In genomic region chr19:48963371-48964204, GRCh38 we compare ENCODE assay signal across 8 cellular contexts. TPM values are rescaled to one million over a fixed set of nuclear protein-coding genes. Genes with fewer than 3 reads are reported as not detected.
DNase-seq lines count a peak whose midpoint lies in the region; ATAC-seq, FAIRE-seq and TF ChIP-seq lines count a peak whose summit lies in the region.

No MANE protein-coding gene starts in this region.

- peaks cover 21% of the 10 kb centered on the region for H3K79me2 ChIP-seq in MM.1S (ENCODE audit: low read length)

- no peaks in the 10 kb centered on the region for H3K9me3 Mint-ChIP-seq in activated CD4-positive, alpha-beta memory T cell treated with anti-CD3 and anti-CD28 coated beads for 36 hours

- peaks cover 42% of the 10 kb centered on the region for H3K4me1 ChIP-seq in MM.1S (ENCODE audit: low read length)

- H3K4me3 ChIP-seq in MM.1S (ENCODE audit: low read length), result peak overlapping the region; percentile 55; the same call in 1 of the 2 replicates

- peaks cover 53% of the 10 kb centered on the region for H3F3A ChIP-seq in MM.1S (ENCODE audit: insufficient read depth, low read length)

- H3K9me3 ChIP-seq in MM.1S (replicated peaks; ENCODE audit: insufficient read depth, low read length), result no peaks in the 10 kb centered on the region

- H3K4me3 Mint-ChIP-seq in activated CD4-positive, alpha-beta memory T cell treated with anti-CD3 and anti-CD28 coated beads for 36 hours, result peak overlapping the region; percentile 89

- peak overlapping the region; percentile 10 for H2AFZ ChIP-seq in MM.1S (ENCODE audit: low read length)

- ATAC-seq in GM19328 (IDR thresholded peaks at IDR 0.05; ENCODE audit: unreplicated experiment) (no peak), GM18517 (IDR thresholded peaks at IDR 0.05; ENCODE audit: unreplicated experiment) (no peak)

- peaks cover 53% of the 10 kb centered on the region for H3K4me1 Mint-ChIP-seq in activated CD4-positive, alpha-beta memory T cell treated with anti-CD3 and anti-CD28 coated beads for 36 hours (ENCODE audit: low read depth)

- H3K4me2 ChIP-seq in MM.1S (ENCODE audit: low read depth, low read length), result peak overlapping the region; percentile 75

- FAIRE-seq in GM18507 (lab: Jason Lieb, UNC), result peak; percentile 91

- no peak for DNase-seq in GM18507 (ENCODE audit: extremely low spot score, insufficient read length, low read depth)
- DNase-seq in MM.1S, result peak; percentile 43
- peak; percentile 86 for DNase-seq in activated CD4-positive, alpha-beta memory T cell treated with anti-CD3 and anti-CD28 coated beads for 36 hours
- peak; percentile 10 for DNase-seq in effector CD8-positive, alpha-beta T cell (lab: John Stamatoyannopoulos, UW)
- DNase-seq in lung microvascular endothelial cell (ENCODE audit: low read depth in 2 of 2), result peak; percentile 67 to 73
- DNase-seq in stimulated activated CD4-positive, alpha-beta T cell treated with anti-CD3 and anti-CD28 coated beads, TNF-alpha, amount 100 ng/mL, for 48 hours (ENCODE audit: low read depth in 3 of 3), result peak; percentile 41 to 66 (median 62)

- H3K9me2 ChIP-seq in MM.1S (replicated peaks; ENCODE audit: insufficient read depth, low read length), result no peaks in the 10 kb centered on the region

- CTCF ChIA-PET in activated CD4-positive, alpha-beta memory T cell treated with anti-CD3 and anti-CD28 coated beads for 36 hours (lab: Charles Lee), result interaction anchor here (1.1 to 2.6 kb wide), 4 partner anchors 30 to 168 kb away, joined by 4 to 8 read pairs (median 6); partner anchors contain the start of genes GYS1, LIN7B and RUVBL2

- H4K20me1 ChIP-seq in MM.1S (ENCODE audit: insufficient read depth, low read length), result no peaks in the 10 kb centered on the region

- H3K9ac ChIP-seq in MM.1S (ENCODE audit: low read length), result peak overlapping the region; percentile 41; the same call in 1 of the 2 replicates

- H3K27ac Mint-ChIP-seq in activated CD4-positive, alpha-beta memory T cell treated with anti-CD3 and anti-CD28 coated beads for 36 hours, result peak overlapping the region; percentile 93

- POLR2A ChIA-PET in activated CD4-positive, alpha-beta memory T cell treated with anti-CD3 and anti-CD28 coated beads for 36 hours (lab: Charles Lee), result interaction anchor here (1.0 to 2.6 kb wide), 6 partner anchors 10 to 91 kb away, joined by 3 to 12 read pairs (median 3); partner anchors contain the start of genes GYS1, NUCB1, PPP1R15A and RUVBL2

- H3K27me3 Mint-ChIP-seq in activated CD4-positive, alpha-beta memory T cell treated with anti-CD3 and anti-CD28 coated beads for 36 hours, result no peaks in the 10 kb centered on the region

- H3K36me3 Mint-ChIP-seq in activated CD4-positive, alpha-beta memory T cell treated with anti-CD3 and anti-CD28 coated beads for 36 hours, result peaks cover 34% of the 10 kb centered on the region

- no peaks in the 10 kb centered on the region for H3K27me3 ChIP-seq in MM.1S (replicated peaks; ENCODE audit: insufficient read depth, low read length)

- intact Hi-C loops in activated CD4-positive, alpha-beta memory T cell treated with anti-CD3 and anti-CD28 coated beads for 36 hours (cut with micrococcal nuclease), result loop anchor here (2.0 kb wide), 2 partner anchors 63 to 329 kb away; partner anchors contain the start of gene NUCB1

- H3K36me3 ChIP-seq in MM.1S (replicated peaks; ENCODE audit: insufficient read depth, low read length), result no peaks in the 10 kb centered on the region

- peak overlapping the region; percentile 66; the same call in 1 of the 2 replicates for H3K27ac ChIP-seq in MM.1S (ENCODE audit: low read length)

- no peak for TF ChIP-seq CTCF in MM.1S (IDR thresholded peaks at IDR 0.05; ENCODE audit: low read length)

RNA-seq across cellular contexts. Expression of gene FTL, which starts 1.5 kb away (rescaled TPM):
- 100 to 1,000 TPM; 870 to 900 TPM for total RNA-seq in activated CD4-positive, alpha-beta memory T cell treated with anti-CD3 and anti-CD28 coated beads for 36 hours
- 928 and 942 TPM in 2 replicates for total RNA-seq in lung microvascular endothelial cell

RNA-seq across cellular contexts. Expression of gene BAX, which starts 8.9 kb away (rescaled TPM):
- total RNA-seq in activated CD4-positive, alpha-beta memory T cell treated with anti-CD3 and anti-CD28 coated beads for 36 hours, result 100 to 1,000 TPM; 173 to 181 TPM
- 96.8 and 101 TPM in 2 replicates for total RNA-seq in lung microvascular endothelial cell

RNA-seq across cellular contexts. Expression of gene GYS1, which starts 29.5 kb away (rescaled TPM):
- total RNA-seq in activated CD4-positive, alpha-beta memory T cell treated with anti-CD3 and anti-CD28 coated beads for 36 hours, result 10 to 100 TPM; 42.2 to 47.6 TPM
- total RNA-seq in lung microvascular endothelial cell, result 11.1 and 14.8 TPM in 2 replicates

RNA-seq across cellular contexts. Expression of gene DHDH, which starts 30.1 kb away (rescaled TPM):
- 1 to 10 TPM; 2.0 to 2.8 TPM for total RNA-seq in activated CD4-positive, alpha-beta memory T cell treated with anti-CD3 and anti-CD28 coated beads for 36 hours
- total RNA-seq in lung microvascular endothelial cell, result under 0.01 TPM in 1 of 2 replicates, not detected in the other

RNA-seq across cellular contexts. Expression of gene RUVBL2, which starts 30.1 kb away (rescaled TPM):
- total RNA-seq in activated CD4-positive, alpha-beta memory T cell treated with anti-CD3 and anti-CD28 coated beads for 36 hours, result 100 to 1,000 TPM; 107 to 109 TPM
- 113 and 138 TPM in 2 replicates for total RNA-seq in lung microvascular endothelial cell
